Comparison of ENCODE assay signal across 9 cellular contexts in the genomic region with DNA sequence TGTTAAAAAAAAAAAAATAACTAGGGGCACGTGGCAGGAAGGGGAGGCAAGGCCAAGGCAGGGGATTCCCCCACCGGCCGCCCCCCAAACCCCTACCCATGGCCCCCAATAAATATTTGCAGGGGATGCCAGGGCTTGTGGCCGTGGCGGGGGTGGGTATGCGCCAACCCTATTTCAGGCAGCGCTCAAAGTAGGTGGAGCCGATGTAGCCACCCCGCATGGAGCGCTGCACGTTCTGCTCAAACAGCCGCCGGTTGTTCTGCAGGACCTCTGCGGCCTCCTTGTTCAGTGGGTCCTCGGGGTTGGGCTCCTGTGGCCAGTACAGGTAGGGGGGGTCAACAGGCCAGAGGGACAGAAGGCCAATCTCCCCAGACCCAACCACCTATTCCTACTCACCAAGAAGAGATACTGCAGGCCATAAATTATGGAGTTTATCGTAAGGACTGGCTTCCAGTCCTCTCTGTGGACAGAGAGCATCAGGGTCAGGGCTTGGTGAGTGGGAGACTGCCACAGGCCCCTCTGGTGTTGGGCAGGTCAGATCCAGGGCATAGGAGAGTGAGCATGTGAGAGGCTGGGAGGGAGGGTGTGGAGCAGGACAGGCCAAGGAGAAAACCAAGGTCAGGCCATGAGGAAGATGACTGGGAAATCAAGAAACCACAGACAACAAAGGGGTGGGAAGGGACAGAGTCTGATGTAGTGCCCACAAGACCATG. TPM values are rescaled to one million over a fixed set of nuclear protein-coding genes. Genes with fewer than 3 reads are reported as not detected.
DNase-seq lines count a peak whose midpoint lies in the region; ATAC-seq and TF ChIP-seq lines count a peak whose summit lies in the region.
"Had no signal": no experiment of that assay in that cellular context is flagged by ENCODE, and none has a peak within 500 bp of the region (broad histone marks: within the 10 kb centered on the region; RNA-seq: fewer than 3 reads in every experiment).

No MANE protein-coding gene starts in this region.

- ATAC-seq in activated B cell treated with CpG ODN at 0.5 μM for 24 hours (ENCODE audit: low read depth) (no peak), GM19467 (IDR thresholded peaks at IDR 0.05; ENCODE audit: unreplicated experiment) (no peak), GM19463 (IDR thresholded peaks at IDR 0.05; ENCODE audit: unreplicated experiment) (no peak)

- intact Hi-C loops in activated B cell treated with CpG ODN at 0.5 μM for 24 hours (cut with micrococcal nuclease), result loop anchor here (1.0 kb wide), 2 partner anchors 12 to 37 kb away; a partner anchor contains a TSS

- peak overlapping the region; percentile 99 for H3K27ac ChIP-seq in HEK293 (ENCODE audit: extremely low read depth, low read depth, low read length)

- POLR2A ChIA-PET in HEK293 (lab: Yijun Ruan, JAX), result interaction anchor here (1.2 to 4.6 kb wide), 10 partner anchors 8 to 193 kb away, joined by 3 to 128 read pairs (median 22); a partner anchor contains a TSS
- POLR2A ChIA-PET in activated B cell treated with CpG ODN at 0.5 μM for 24 hours (lab: Charles Lee), result interaction anchor here (1.0 to 3.8 kb wide), 10 partner anchors 11 to 193 kb away, joined by 3 to 78 read pairs (median 13); a partner anchor contains a TSS

- peaks cover 17% of the 10 kb centered on the region for H3K4me1 ChIP-seq in HEK293 (ENCODE audit: control insufficient read depth, insufficient read depth, low read length)

- CTCF ChIA-PET in HEK293 (lab: Yijun Ruan, JAX) (interaction anchor here (0.5 to 1.7 kb wide), 3 partner anchors 12 to 36 kb away, joined by 3 to 6 read pairs (median 4); a partner anchor contains a TSS), activated B cell treated with CpG ODN at 0.5 μM for 24 hours (lab: Charles Lee) (interaction anchor here (1.3 to 1.7 kb wide), 2 partner anchors 36 to 42 kb away, joined by 3 to 12 read pairs; a partner anchor contains a TSS)

- H3K4me3 ChIP-seq in HEK293 (ENCODE audit: low read depth, low read length) (no peak overlapping the region), fibroblast of the aortic adventitia (ENCODE audit: low read depth, low read length) (peak overlapping the region; percentile 92)

- H3K27me3 Mint-ChIP-seq in activated B cell treated with CpG ODN at 0.5 μM for 24 hours, result no peaks in the 10 kb centered on the region

- peaks cover 31 to 51% of the 10 kb centered on the region in 2 experiments for H3K36me3 ChIP-seq in HEK293 (ENCODE audit: control insufficient read depth in 2 of 2, insufficient read depth in 1 of 2, low read length in 2 of 2)

- TF ChIP-seq CTCF in HEK293 (tag by site-specific recombination; IDR thresholded peaks at IDR 0.05) (no peak), activated B cell treated with CpG ODN at 0.5 μM for 24 hours (IDR thresholded peaks at IDR 0.05) (no peak), fibroblast of the aortic adventitia (IDR thresholded peaks at IDR 0.05; ENCODE audit: insufficient read depth, low read length) (no peak)

- H3K36me3 Mint-ChIP-seq in activated B cell treated with CpG ODN at 0.5 μM for 24 hours (ENCODE audit: low read depth), result peaks cover 65% of the 10 kb centered on the region

- peak; percentile 13 for DNase-seq in activated B cell treated with CpG ODN at 0.5 μM for 24 hours
- no peak for DNase-seq in fibroblast of the aortic adventitia (ENCODE audit: low read depth)
- DNase-seq in stimulated activated CD8-positive, alpha-beta memory T cell treated with anti-CD3 and anti-CD28 coated beads, Interleukin-4, amount 100 ng/mL, for 48 hours, result peak; percentile 24
- DNase-seq in DMS 273 treated with DMSO at 0.1 percent for 48 hours (lab: John Stamatoyannopoulos, UW), result no peak
- DNase-seq in NCI-H128 (lab: John Stamatoyannopoulos, UW; ENCODE audit: unreplicated experiment), result no peak

- peak overlapping the region; percentile 77 for H3K27ac Mint-ChIP-seq in activated B cell treated with CpG ODN at 0.5 μM for 24 hours

- H3K4me3 Mint-ChIP-seq in activated B cell treated with CpG ODN at 0.5 μM for 24 hours, result peak overlapping the region; percentile 94

- H3K4me1 Mint-ChIP-seq in activated B cell treated with CpG ODN at 0.5 μM for 24 hours, result peaks cover 61% of the 10 kb centered on the region

- H3K9me3 Mint-ChIP-seq in activated B cell treated with CpG ODN at 0.5 μM for 24 hours, result no peaks in the 10 kb centered on the region

- H3K9me3 ChIP-seq in HEK293 (ENCODE audit: control insufficient read depth, insufficient read depth, low read depth, low read length), result no peaks in the 10 kb centered on the region
- H3K9me3 ChIP-seq: thyroid gland had no signal

TF ChIP-seq in HEK293, 187 proteins besides CTCF, POLR2A, EP300 and RAD21 (continues in another document):
- no peak for TF ChIP-seq HOXD13 (CRISPR knock-in tag; IDR thresholded peaks at IDR 0.05; ENCODE audit: borderline replicate concordance)
- TF ChIP-seq, protein P1, sequence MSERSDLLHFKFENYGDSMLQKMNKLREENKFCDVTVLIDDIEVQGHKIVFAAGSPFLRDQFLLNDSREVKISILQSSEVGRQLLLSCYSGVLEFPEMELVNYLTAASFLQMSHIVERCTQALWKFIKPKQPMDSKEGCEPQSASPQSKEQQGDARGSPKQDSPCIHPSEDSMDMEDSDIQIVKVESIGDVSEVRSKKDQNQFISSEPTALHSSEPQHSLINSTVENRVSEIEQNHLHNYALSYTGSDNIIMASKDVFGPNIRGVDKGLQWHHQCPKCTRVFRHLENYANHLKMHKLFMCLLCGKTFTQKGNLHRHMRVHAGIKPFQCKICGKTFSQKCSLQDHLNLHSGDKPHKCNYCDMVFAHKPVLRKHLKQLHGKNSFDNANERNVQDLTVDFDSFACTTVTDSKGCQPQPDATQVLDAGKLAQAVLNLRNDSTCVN (tag by site-specific recombination; optimal IDR thresholded peaks at IDR 0.05), result no peak
- TF ChIP-seq, protein P2, sequence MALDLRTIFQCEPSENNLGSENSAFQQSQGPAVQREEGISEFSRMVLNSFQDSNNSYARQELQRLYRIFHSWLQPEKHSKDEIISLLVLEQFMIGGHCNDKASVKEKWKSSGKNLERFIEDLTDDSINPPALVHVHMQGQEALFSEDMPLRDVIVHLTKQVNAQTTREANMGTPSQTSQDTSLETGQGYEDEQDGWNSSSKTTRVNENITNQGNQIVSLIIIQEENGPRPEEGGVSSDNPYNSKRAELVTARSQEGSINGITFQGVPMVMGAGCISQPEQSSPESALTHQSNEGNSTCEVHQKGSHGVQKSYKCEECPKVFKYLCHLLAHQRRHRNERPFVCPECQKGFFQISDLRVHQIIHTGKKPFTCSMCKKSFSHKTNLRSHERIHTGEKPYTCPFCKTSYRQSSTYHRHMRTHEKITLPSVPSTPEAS (tag by site-specific recombination; IDR thresholded peaks at IDR 0.05), result no peak
- no peak for TF ChIP-seq ZBTB21 (tag by site-specific recombination; IDR thresholded peaks at IDR 0.05)
- TF ChIP-seq ZNF623 (tag by site-specific recombination; IDR thresholded peaks at IDR 0.05), result no peak
- no peak for TF ChIP-seq ZNF664 (tag by site-specific recombination; IDR thresholded peaks at IDR 0.05)
- no peak for TF ChIP-seq ZNF223 (tag by site-specific recombination; IDR thresholded peaks at IDR 0.05)
- TF ChIP-seq, protein P3, sequence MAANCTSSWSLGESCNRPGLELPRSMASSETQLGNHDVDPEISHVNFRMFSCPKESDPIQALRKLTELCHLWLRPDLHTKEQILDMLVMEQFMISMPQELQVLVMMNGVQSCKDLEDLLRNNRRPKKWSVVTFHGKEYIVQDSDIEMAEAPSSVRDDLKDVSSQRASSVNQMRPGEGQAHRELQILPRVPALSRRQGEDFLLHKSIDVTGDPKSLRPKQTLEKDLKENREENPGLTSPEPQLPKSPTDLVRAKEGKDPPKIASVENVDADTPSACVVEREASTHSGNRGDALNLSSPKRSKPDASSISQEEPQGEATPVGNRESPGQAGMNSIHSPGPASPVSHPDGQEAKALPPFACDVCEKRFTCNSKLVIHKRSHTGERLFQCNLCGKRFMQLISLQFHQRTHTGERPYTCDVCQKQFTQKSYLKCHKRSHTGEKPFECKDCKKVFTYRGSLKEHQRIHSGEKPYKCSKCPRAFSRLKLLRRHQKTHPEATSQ (tag by site-specific recombination; IDR thresholded peaks at IDR 0.05), result no peak
- no peak for TF ChIP-seq ZFHX2 (tag by site-specific recombination; conservative IDR thresholded peaks at IDR 0.05)
- no peak for TF ChIP-seq ZNF792 (tag by site-specific recombination; IDR thresholded peaks at IDR 0.05)
- no peak for TF ChIP-seq ZNF555 (tag by site-specific recombination; conservative IDR thresholded peaks at IDR 0.05)
- TF ChIP-seq, protein P4, sequence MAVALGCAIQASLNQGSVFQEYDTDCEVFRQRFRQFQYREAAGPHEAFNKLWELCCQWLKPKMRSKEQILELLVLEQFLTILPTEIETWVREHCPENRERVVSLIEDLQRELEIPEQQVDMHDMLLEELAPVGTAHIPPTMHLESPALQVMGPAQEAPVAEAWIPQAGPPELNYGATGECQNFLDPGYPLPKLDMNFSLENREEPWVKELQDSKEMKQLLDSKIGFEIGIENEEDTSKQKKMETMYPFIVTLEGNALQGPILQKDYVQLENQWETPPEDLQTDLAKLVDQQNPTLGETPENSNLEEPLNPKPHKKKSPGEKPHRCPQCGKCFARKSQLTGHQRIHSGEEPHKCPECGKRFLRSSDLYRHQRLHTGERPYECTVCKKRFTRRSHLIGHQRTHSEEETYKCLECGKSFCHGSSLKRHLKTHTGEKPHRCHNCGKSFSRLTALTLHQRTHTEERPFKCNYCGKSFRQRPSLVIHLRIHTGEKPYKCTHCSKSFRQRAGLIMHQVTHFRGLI (tag by site-specific recombination; IDR thresholded peaks at IDR 0.05), result no peak
- TF ChIP-seq ZBTB17 (tag by site-specific recombination; IDR thresholded peaks at IDR 0.05), result no peak
- TF ChIP-seq ZNF658 (tag by site-specific recombination; IDR thresholded peaks at IDR 0.05), result no peak

RNA-seq across cellular contexts. Expression of a gene that starts 1.2 kb away (rescaled TPM):
- total RNA-seq in activated B cell treated with CpG ODN at 0.5 μM for 24 hours (95.6 and 96.3 TPM in 2 replicates), fibroblast of the aortic adventitia (ENCODE audit: low replicate concordance) (109 and 239 TPM in 2 replicates)

RNA-seq across cellular contexts. Expression of a gene that starts 2.3 kb away (rescaled TPM):
- total RNA-seq in activated B cell treated with CpG ODN at 0.5 μM for 24 hours (55.1 and 66.7 TPM in 2 replicates), fibroblast of the aortic adventitia (ENCODE audit: low replicate concordance) (36.8 and 55.1 TPM in 2 replicates)

RNA-seq across cellular contexts. Expression of a gene that starts 12.2 kb away (rescaled TPM):
- total RNA-seq in activated B cell treated with CpG ODN at 0.5 μM for 24 hours, result 380 and 407 TPM in 2 replicates
- 233 and 474 TPM in 2 replicates for total RNA-seq in fibroblast of the aortic adventitia (ENCODE audit: low replicate concordance)

RNA-seq across cellular contexts. Expression of a gene that starts 17.1 kb away (rescaled TPM):
- total RNA-seq in activated B cell treated with CpG ODN at 0.5 μM for 24 hours, result 41.9 and 54.5 TPM in 2 replicates
- 15.5 and 21.1 TPM in 2 replicates for total RNA-seq in fibroblast of the aortic adventitia (ENCODE audit: low replicate concordance)

RNA-seq across cellular contexts. Expression of a gene that starts 36.5 kb away (rescaled TPM):
- 18.0 and 20.2 TPM in 2 replicates for total RNA-seq in activated B cell treated with CpG ODN at 0.5 μM for 24 hours
- total RNA-seq in fibroblast of the aortic adventitia (ENCODE audit: low replicate concordance), result 9.2 and 9.9 TPM in 2 replicates

Comparison
In these comparisons a context has a peak if more than half of its experiments do, and no peak if none do; other contexts are left out.
1. DNase-seq: peak in activated B cell treated with CpG ODN at 0.5 μM for 24 hours (single experiment) and stimulated activated CD8-positive, alpha-beta memory T cell treated with anti-CD3 and anti-CD28 coated beads, Interleukin-4, amount 100 ng/mL, for 48 hours (single experiment); none in fibroblast of the aortic adventitia (single experiment), DMS 273 treated with DMSO at 0.1 percent for 48 hours (single experiment) and NCI-H128 (single experiment).